ENCODE assay signal across 1 cellular context in genomic region chr20:45359406-45360148, GRCh38.
TF ChIP-seq lines count a peak whose summit lies in the region.

No MANE protein-coding gene starts in this region.

TF ChIP-seq in HepG2, 621 proteins besides CTCF, POLR2A, EP300 and RAD21 (continued from another document and continues in another):
- TF ChIP-seq KIAA2018 (CRISPR knock-in tag; IDR thresholded peaks at IDR 0.05; ENCODE audit: borderline replicate concordance) = no peak
- no peak for TF ChIP-seq ZNF740 (CRISPR knock-in tag; IDR thresholded peaks at IDR 0.05)
- TF ChIP-seq KLF13 (CRISPR knock-in tag; IDR thresholded peaks at IDR 0.05) = no peak
- TF ChIP-seq ZFP37 (CRISPR knock-in tag; IDR thresholded peaks at IDR 0.05; ENCODE audit: borderline replicate concordance) = no peak
- TF ChIP-seq HMG20B (CRISPR knock-in tag; conservative IDR thresholded peaks at IDR 0.05) = no peak; the same call in 1 of the 2 replicates
- no peak for TF ChIP-seq ZNF280D (CRISPR knock-in tag; IDR thresholded peaks at IDR 0.05)
- 0 out of 2 replicates have a peak, but pooled peaks have one; percentile 29 for TF ChIP-seq HMGXB3 (CRISPR knock-in tag; IDR thresholded peaks at IDR 0.05; ENCODE audit: borderline replicate concordance)
- peak; percentile 50; the same call in 1 of the 2 replicates for TF ChIP-seq PHF20 (CRISPR knock-in tag; IDR thresholded peaks at IDR 0.05)
- no peak for TF ChIP-seq PITX1 (CRISPR knock-in tag; IDR thresholded peaks at IDR 0.05)
- TF ChIP-seq ZIK1 (CRISPR knock-in tag; IDR thresholded peaks at IDR 0.05; ENCODE audit: borderline replicate concordance, low read depth) = no peak
- TF ChIP-seq CSRNP1 (CRISPR knock-in tag; IDR thresholded peaks at IDR 0.05) = no peak
- no peak for TF ChIP-seq ZNF367 (CRISPR knock-in tag; IDR thresholded peaks at IDR 0.05; ENCODE audit: borderline replicate concordance)
- no peak for TF ChIP-seq RFX3 (CRISPR knock-in tag; IDR thresholded peaks at IDR 0.05)
- TF ChIP-seq IRX3 (CRISPR knock-in tag; IDR thresholded peaks at IDR 0.05; ENCODE audit: borderline replicate concordance, low read depth) = no peak
- TF ChIP-seq HIVEP1 (CRISPR knock-in tag; IDR thresholded peaks at IDR 0.05) = peak; percentile 94
- no peak for TF ChIP-seq CREBL2 (CRISPR knock-in tag; IDR thresholded peaks at IDR 0.05; ENCODE audit: borderline replicate concordance)
- TF ChIP-seq ZBTB38 (CRISPR knock-in tag; IDR thresholded peaks at IDR 0.05) = 0 out of 2 replicates have a peak, but pooled peaks have one; percentile 6
- TF ChIP-seq REST (IDR thresholded peaks at IDR 0.05; ENCODE audit: borderline replicate concordance in 1 of 2, low read depth in 1 of 2, low read length in 2 of 2) = no peak
- TF ChIP-seq CREB3 (CRISPR knock-in tag; IDR thresholded peaks at IDR 0.05) = no peak; the same call in 1 of the 2 replicates
- no peak for TF ChIP-seq STAT6 (CRISPR knock-in tag; IDR thresholded peaks at IDR 0.05; ENCODE audit: borderline replicate concordance)
- TF ChIP-seq POLR2AphosphoS5 (IDR thresholded peaks at IDR 0.05; ENCODE audit: low read depth, low read length) = 0 out of 2 replicates have a peak, but pooled peaks have one; percentile 3
- TF ChIP-seq EEA1 (CRISPR knock-in tag; IDR thresholded peaks at IDR 0.05; ENCODE audit: borderline replicate concordance) = no peak
- no peak for TF ChIP-seq ZSCAN12 (CRISPR knock-in tag; IDR thresholded peaks at IDR 0.05)
- TF ChIP-seq DMAP1 (CRISPR knock-in tag; IDR thresholded peaks at IDR 0.05) = no peak; the same call in 1 of the 2 replicates
- no peak for TF ChIP-seq RBM39 (IDR thresholded peaks at IDR 0.05; ENCODE audit: low read depth, low read length, poor library complexity, severe bottlenecking)
- TF ChIP-seq NBN (conservative IDR thresholded peaks at IDR 0.05) = no peak
